In genomic region chr19:29833614-29834261, GRCh38 we compare ENCODE assay signal across 32 cellular contexts. TPM values are rescaled to one million over a fixed set of nuclear protein-coding genes. Genes with fewer than 3 reads are reported as not detected.
DNase-seq lines count a peak whose midpoint lies in the region; ATAC-seq and TF ChIP-seq lines count a peak whose summit lies in the region.
"Had no signal": no experiment of that assay in that cellular context is flagged by ENCODE, and none has a peak within 500 bp of the region (broad histone marks: within the 10 kb centered on the region; RNA-seq: fewer than 3 reads in every experiment).

No MANE protein-coding gene starts in this region.

- peaks cover 67% of the 10 kb centered on the region for H3K4me1 Mint-ChIP-seq in activated CD4-positive, alpha-beta T cell treated with anti-CD3 and anti-CD28 coated beads, Interleukin-2, amount 10 ng/mL, durations not matched to agents 24 days and 14 days
- peaks cover 65% of the 10 kb centered on the region for H3K4me1 Mint-ChIP-seq in activated CD4-positive, alpha-beta memory T cell treated with anti-CD3 and anti-CD28 coated beads, Interleukin-2, amount 10 ng/mL, durations not matched to agents 7 days and 5 days
- peaks cover 20 to 78% (median 62%) of the 10 kb centered on the region in 4 donors for H3K4me1 Mint-ChIP-seq in naive thymus-derived CD8-positive, alpha-beta T cell
- H3K4me1 Mint-ChIP-seq in neural progenitor cell, result no peaks in the 10 kb centered on the region
- H3K4me1 Mint-ChIP-seq: nephron had no signal

- TF ChIP-seq CTCF in GM06990 (IDR thresholded peaks at IDR 0.05; ENCODE audit: insufficient read depth, low read length, poor library complexity, severe bottlenecking), result peak; percentile 15
- no peak for TF ChIP-seq CTCF in neural progenitor cell (IDR thresholded peaks at IDR 0.05)

- no peak overlapping the region for H3K4me3 Mint-ChIP-seq in activated CD4-positive, alpha-beta T cell treated with anti-CD3 and anti-CD28 coated beads, Interleukin-2, amount 10 ng/mL, durations not matched to agents 24 days and 14 days
- no peak overlapping the region for H3K4me3 Mint-ChIP-seq in activated CD4-positive, alpha-beta memory T cell treated with anti-CD3 and anti-CD28 coated beads, Interleukin-2, amount 10 ng/mL, durations not matched to agents 7 days and 5 days
- peak overlapping the region in 3 of 10 donors; percentile 4 to 26 (median 9) for H3K4me3 Mint-ChIP-seq in naive thymus-derived CD8-positive, alpha-beta T cell
- H3K4me3 Mint-ChIP-seq in neural progenitor cell, result no peak overlapping the region
- H3K4me3 Mint-ChIP-seq: activated B cell treated with CpG ODN at 0.5 μM for 24 hours, nephron had no signal

- H3F3A ChIP-seq in neural progenitor cell (ENCODE audit: low read depth), result no peaks in the 10 kb centered on the region

- H3K9me3 Mint-ChIP-seq in activated CD4-positive, alpha-beta T cell treated with anti-CD3 and anti-CD28 coated beads, Interleukin-2, amount 10 ng/mL, durations not matched to agents 24 days and 14 days, result peaks cover 3% of the 10 kb centered on the region
- no peaks in the 10 kb centered on the region for H3K9me3 Mint-ChIP-seq in activated CD4-positive, alpha-beta memory T cell treated with anti-CD3 and anti-CD28 coated beads, Interleukin-2, amount 10 ng/mL, durations not matched to agents 7 days and 5 days
- peaks cover 0 to 3% (median 0%) of the 10 kb centered on the region in 9 donors for H3K9me3 Mint-ChIP-seq in naive thymus-derived CD8-positive, alpha-beta T cell
- H3K9me3 Mint-ChIP-seq in neural progenitor cell, result no peaks in the 10 kb centered on the region
- H3K9me3 Mint-ChIP-seq: activated B cell treated with CpG ODN at 0.5 μM for 24 hours, nephron had no signal

- H3K27me3 Mint-ChIP-seq in activated CD4-positive, alpha-beta T cell treated with anti-CD3 and anti-CD28 coated beads, Interleukin-2, amount 10 ng/mL, durations not matched to agents 24 days and 14 days, result no peaks in the 10 kb centered on the region
- H3K27me3 Mint-ChIP-seq in activated CD4-positive, alpha-beta memory T cell treated with anti-CD3 and anti-CD28 coated beads, Interleukin-2, amount 10 ng/mL, durations not matched to agents 7 days and 5 days, result peaks cover 2% of the 10 kb centered on the region
- H3K27me3 Mint-ChIP-seq in naive thymus-derived CD8-positive, alpha-beta T cell, result peaks cover 0 to 3% (median 0%) of the 10 kb centered on the region in 5 donors
- H3K27me3 Mint-ChIP-seq in neural progenitor cell (ENCODE audit: insufficient read depth, low read depth), result peaks cover 6% of the 10 kb centered on the region

- H3K4me1 ChIP-seq in neural progenitor cell, result no peaks in the 10 kb centered on the region
- H3K4me1 ChIP-seq: BE2C, esophagus muscularis mucosa, foreskin keratinocyte, heart right ventricle, lower lobe of right lung, pancreas, tibial artery had no signal

- H3K79me2 ChIP-seq in neural progenitor cell (ENCODE audit: low read depth), result no peaks in the 10 kb centered on the region

- H3K27me3 ChIP-seq in GM06990 (replicated peaks; ENCODE audit: control insufficient read depth, insufficient read depth, low read length) (no peaks in the 10 kb centered on the region), neural progenitor cell (no peaks in the 10 kb centered on the region)
- H3K27me3 ChIP-seq: foreskin keratinocyte, pancreas had no signal

- H3K36me3 ChIP-seq in GM06990 (ENCODE audit: control insufficient read depth, insufficient read depth, low read length) (no peaks in the 10 kb centered on the region), neural progenitor cell (no peaks in the 10 kb centered on the region)
- H3K36me3 ChIP-seq: BE2C, esophagus muscularis mucosa, heart right ventricle, lower lobe of right lung, pancreas, tibial artery had no signal

- H3K9ac ChIP-seq in neural progenitor cell, result no peak overlapping the region

- CTCF ChIA-PET in activated CD4-positive, alpha-beta memory T cell treated with anti-CD3 and anti-CD28 coated beads, Interleukin-2, amount 10 ng/mL, durations not matched to agents 7 days and 5 days (lab: Charles Lee), result no interaction called here

- no peak for ATAC-seq in naive thymus-derived CD8-positive, alpha-beta T cell
- ATAC-seq in HG02623 (IDR thresholded peaks at IDR 0.05; ENCODE audit: unreplicated experiment) (no peak), HG03342 (IDR thresholded peaks at IDR 0.05; ENCODE audit: unreplicated experiment) (no peak)
- ATAC-seq: foreskin keratinocyte, heart right ventricle, HepG2, lower lobe of right lung, Panc1, pancreas had no signal

- H3K4me2 ChIP-seq in neural progenitor cell, result no peak overlapping the region
- H3K4me2 ChIP-seq: smooth muscle cell had no signal

- POLR2A ChIA-PET in activated CD4-positive, alpha-beta memory T cell treated with anti-CD3 and anti-CD28 coated beads, Interleukin-2, amount 10 ng/mL, durations not matched to agents 7 days and 5 days (lab: Charles Lee), result interaction anchor here (0.6 to 0.7 kb wide), 2 partner anchors 10 to 19 kb away, joined by 3 read pairs; no protein-coding TSS in a partner anchor
- POLR2A ChIA-PET in naive thymus-derived CD8-positive, alpha-beta T cell (lab: Charles Lee), result interaction anchor here (8.5 kb wide), 1 partner anchor 10 kb away, joined by 118 read pairs; no protein-coding TSS in a partner anchor

- no peak for DNase-seq in activated CD4-positive, alpha-beta T cell treated with anti-CD3 and anti-CD28 coated beads, Interleukin-2, amount 10 ng/mL, durations not matched to agents 24 days and 14 days
- no peak for DNase-seq in activated CD4-positive, alpha-beta T cell treated with anti-CD3 and anti-CD28 coated beads, Interleukin-2, amount 50 U/mL, for 4 hours
- DNase-seq in GM06990 (ENCODE audit: extremely low read depth, insufficient read length), result no peak
- no peak for DNase-seq in activated CD4-positive, alpha-beta memory T cell treated with anti-CD3 and anti-CD28 coated beads, Interleukin-2, amount 10 ng/mL, durations not matched to agents 7 days and 5 days
- no peak for DNase-seq in naive thymus-derived CD8-positive, alpha-beta T cell
- DNase-seq in neural progenitor cell (ENCODE audit: low spot score), result no peak
- DNase-seq: activated B cell treated with CpG ODN at 0.5 μM for 24 hours; activated CD8-positive, alpha-beta memory T cell treated with anti-CD3 and anti-CD28 coated beads for 24 hours; activated naive CD4-positive, alpha-beta T cell; BE2C; Caco-2; cortex of kidney; DND-41; foreskin keratinocyte; heart right ventricle; Kasumi-1; kidney glomerular epithelial cell; lower lobe of right lung; NCI-H1092 treated with DMSO at 0.1 percent for 48 hours; NCI-H187 treated with DMSO at 0.1 percent for 48 hours; NCI-H526 treated with DMSO at 0.1 percent for 48 hours; pancreas; SHP77 treated with DMSO at 0.1 percent for 48 hours; stimulated activated CD4-positive, alpha-beta T cell treated with anti-CD3 and anti-CD28 coated beads, Interleukin-1b, Interleukin-23, amount 100 ng/mL, for 48 hours had no signal

- no peak overlapping the region for H2AFZ ChIP-seq in neural progenitor cell (replicated peaks)

- H3K27ac ChIP-seq in neural progenitor cell, result no peak overlapping the region
- H3K27ac ChIP-seq: esophagus muscularis mucosa, foreskin keratinocyte, heart right ventricle, lower lobe of right lung, pancreas, tibial artery had no signal

- H3K9me3 ChIP-seq in neural progenitor cell (ENCODE audit: low read depth), result no peaks in the 10 kb centered on the region
- H3K9me3 ChIP-seq: BE2C, Caco-2, esophagus muscularis mucosa, heart right ventricle, lower lobe of right lung, pancreas, tibial artery had no signal

- H3K27ac Mint-ChIP-seq in activated CD4-positive, alpha-beta T cell treated with anti-CD3 and anti-CD28 coated beads, Interleukin-2, amount 10 ng/mL, durations not matched to agents 24 days and 14 days, result peak overlapping the region; percentile 53
- peak overlapping the region; percentile 47 for H3K27ac Mint-ChIP-seq in activated CD4-positive, alpha-beta memory T cell treated with anti-CD3 and anti-CD28 coated beads, Interleukin-2, amount 10 ng/mL, durations not matched to agents 7 days and 5 days
- peak overlapping the region; percentile 65 to 99 (median 82) for H3K27ac Mint-ChIP-seq in naive thymus-derived CD8-positive, alpha-beta T cell
- H3K27ac Mint-ChIP-seq in neural progenitor cell, result no peak overlapping the region
- H3K27ac Mint-ChIP-seq: activated B cell treated with CpG ODN at 0.5 μM for 24 hours, nephron had no signal

- H3K4me3 ChIP-seq in GM06990 (replicated peaks; ENCODE audit: low read depth, low read length) (no peak overlapping the region), neural progenitor cell (no peak overlapping the region)
- H3K4me3 ChIP-seq: esophagus muscularis mucosa, heart right ventricle, lower lobe of right lung, pancreas, smooth muscle cell, tibial artery had no signal

- H3K36me3 Mint-ChIP-seq in activated CD4-positive, alpha-beta T cell treated with anti-CD3 and anti-CD28 coated beads, Interleukin-2, amount 10 ng/mL, durations not matched to agents 24 days and 14 days (ENCODE audit: low read depth), result no peaks in the 10 kb centered on the region
- H3K36me3 Mint-ChIP-seq in activated CD4-positive, alpha-beta memory T cell treated with anti-CD3 and anti-CD28 coated beads, Interleukin-2, amount 10 ng/mL, durations not matched to agents 7 days and 5 days (ENCODE audit: low read depth), result peaks cover 3% of the 10 kb centered on the region
- no peaks in the 10 kb centered on the region for H3K36me3 Mint-ChIP-seq in naive thymus-derived CD8-positive, alpha-beta T cell
- no peaks in the 10 kb centered on the region for H3K36me3 Mint-ChIP-seq in neural progenitor cell

- intact Hi-C loops in activated CD4-positive, alpha-beta T cell treated with anti-CD3 and anti-CD28 coated beads, Interleukin-2, amount 10 ng/mL, durations not matched to agents 24 days and 14 days (cut with micrococcal nuclease), result loop anchor here (10.0 kb wide), 1 partner anchor 249 kb away; no protein-coding TSS in a partner anchor

- H4K20me1 ChIP-seq in neural progenitor cell (ENCODE audit: low read depth), result no peaks in the 10 kb centered on the region

RNA-seq across cellular contexts. Expression of gene CCNE1, which starts 21.9 kb away (rescaled TPM):
- 54.5 and 55.8 TPM in 2 replicates for total RNA-seq in activated CD4-positive, alpha-beta T cell treated with anti-CD3 and anti-CD28 coated beads, Interleukin-2, amount 10 ng/mL, durations not matched to agents 24 days and 14 days
- total RNA-seq in activated CD4-positive, alpha-beta memory T cell treated with anti-CD3 and anti-CD28 coated beads, Interleukin-2, amount 10 ng/mL, durations not matched to agents 7 days and 5 days, result 10 to 100 TPM; 24.8 to 26.3 TPM
- 1 to 10 TPM; 6.4 to 8.8 TPM for total RNA-seq in naive thymus-derived CD8-positive, alpha-beta T cell
- polyA plus RNA-seq in naive thymus-derived CD8-positive, alpha-beta T cell, result 1 to 10 TPM; 1.5 to 3.7 (median 2.6) TPM
- 31.4 and 34.5 TPM in 2 replicates for total RNA-seq in neural progenitor cell (ENCODE audit: low replicate concordance)
